Comparison of ENCODE assay signal across 8 cellular contexts in the genomic region with DNA sequence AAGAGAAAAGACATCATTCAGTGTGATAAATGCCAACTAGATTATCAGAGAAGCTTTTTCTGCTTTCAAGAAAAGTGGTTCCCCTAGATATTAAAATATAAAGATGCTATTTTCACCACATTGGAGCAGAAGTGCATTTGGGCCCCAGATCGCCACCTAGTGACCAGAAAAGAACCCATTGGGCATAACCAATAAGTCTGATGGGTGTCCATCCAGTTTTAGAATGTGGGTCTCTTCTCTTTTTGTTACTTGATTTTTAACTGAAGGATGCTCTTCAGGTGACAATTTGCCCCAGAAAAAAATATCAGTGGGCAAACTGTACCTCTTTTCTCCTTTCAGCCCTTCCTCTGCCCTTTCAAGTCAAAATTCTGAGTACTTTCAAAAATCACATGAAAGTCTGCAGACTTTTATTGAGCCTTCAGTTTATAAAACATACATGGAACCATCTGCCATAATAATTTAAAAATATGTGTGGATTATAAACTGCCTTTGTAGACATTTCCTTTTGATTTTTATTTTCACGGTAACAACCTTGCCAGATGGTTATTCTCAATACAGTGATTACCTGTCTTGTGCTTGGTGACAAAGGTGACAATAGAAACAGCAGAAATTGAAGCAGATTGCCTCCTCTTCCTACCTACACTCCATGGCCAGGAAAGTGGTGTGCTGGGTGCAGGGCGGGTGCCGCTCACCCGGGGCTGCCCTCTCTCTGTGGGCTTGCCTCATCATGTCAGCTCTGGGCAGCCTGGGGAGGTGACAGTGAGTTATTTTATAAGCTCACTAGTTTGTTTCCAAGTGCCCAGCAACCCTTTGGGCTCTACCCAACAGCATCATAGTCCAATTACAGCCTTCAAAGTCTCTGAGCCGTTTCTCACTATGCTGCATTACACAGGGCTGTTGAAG.
DNase-seq lines count a peak whose midpoint lies in the region; ATAC-seq and TF ChIP-seq lines count a peak whose summit lies in the region.

No MANE protein-coding gene starts in this region.

- peak; percentile 55 for TF ChIP-seq CTCF in MCF 10A (IDR thresholded peaks at IDR 0.05; ENCODE audit: unreplicated experiment)
- peak in 1 of 3 donors; percentile 33 for TF ChIP-seq CTCF in breast epithelium (IDR thresholded peaks at IDR 0.05)
- TF ChIP-seq CTCF in LNCAP (IDR thresholded peaks at IDR 0.05), result peak; percentile 71
- peak in 54 of 56 donors; percentile 27 to 68 (median 50) for TF ChIP-seq CTCF in dorsolateral prefrontal cortex (IDR thresholded peaks at IDR 0.05 in 54 of 56, conservative IDR thresholded peaks at IDR 0.05 in 2 of 56; ENCODE audit: low read depth in 1 of 56, partially characterized antibody in 56 of 56)
- peak; percentile 73 for TF ChIP-seq CTCF in retinal pigment epithelial cell (conservative IDR thresholded peaks at IDR 0.05; ENCODE audit: low read depth, low read length)

- H3K4me3 ChIP-seq in breast epithelium (no peak overlapping the region), dorsolateral prefrontal cortex (no peak overlapping the region), retinal pigment epithelial cell (ENCODE audit: low read length) (no peak overlapping the region)

- H3K4me1 ChIP-seq in breast epithelium, result no peaks in the 10 kb centered on the region

- no peak for ATAC-seq in GM21619 (IDR thresholded peaks at IDR 0.05; ENCODE audit: unreplicated experiment)

- intact Hi-C loops in MCF 10A (cut with micrococcal nuclease) (loop anchor here (1.0 to 2.0 kb wide), 2 partner anchors 90 to 99 kb away; no protein-coding TSS in a partner anchor), breast epithelium (cut with DNase I; ENCODE audit: low total_unique reads) (no loop called here), dorsolateral prefrontal cortex (cut with DNase I) (no loop called here)

- H3K36me3 Mint-ChIP-seq in MCF 10A (ENCODE audit: insufficient read depth, unreplicated experiment), result no peaks in the 10 kb centered on the region

- CTCF ChIA-PET in MCF 10A (lab: Yijun Ruan, JAX), result interaction anchor here (0.5 to 4.0 kb wide), 15 partner anchors 17 to 1083 kb away, joined by 3 to 59 read pairs (median 5); no protein-coding TSS in a partner anchor

- TF ChIP-seq POLR2A in breast epithelium (IDR thresholded peaks at IDR 0.05), result no peak

- no peaks in the 10 kb centered on the region for H3K27me3 ChIP-seq in breast epithelium
- H3K27me3 ChIP-seq in dorsolateral prefrontal cortex, result peaks cover 0 to 7% (median 0%) of the 10 kb centered on the region in 45 donors

- no peaks in the 10 kb centered on the region for H3K27me3 Mint-ChIP-seq in MCF 10A (ENCODE audit: insufficient read depth, unreplicated experiment)

- H3K27ac ChIP-seq in breast epithelium, result no peak overlapping the region
- no peak overlapping the region for H3K27ac ChIP-seq in dorsolateral prefrontal cortex

- POLR2A ChIA-PET in MCF 10A (lab: Yijun Ruan, JAX), result interaction anchor here (1.1 kb wide), 1 partner anchor 88 kb away, joined by 3 read pairs; no protein-coding TSS in a partner anchor

- BruUV-seq in MCF 10A (replicated peaks; lab: Mats Ljungman, UMichigan), result no TSS peak

- no peak overlapping the region for H3K27ac Mint-ChIP-seq in MCF 10A (ENCODE audit: low read depth, unreplicated experiment)

- H3K36me3 ChIP-seq in breast epithelium, result no peaks in the 10 kb centered on the region

- DNase-seq in MCF 10A (ENCODE audit: unreplicated experiment) (peak; percentile 70), breast epithelium (ENCODE audit: low spot score in 2 of 2) (no peak), dorsolateral prefrontal cortex (peak in 1 of 10 donors; percentile 36), retinal pigment epithelial cell (ENCODE audit: low read depth) (no peak), activated T-cell treated with anti-CD3 and anti-CD28 coated beads for 4 hours (no peak), GM19238 (ENCODE audit: insufficient read length, low spot score) (no peak)

- no peak overlapping the region for H3K4me3 Mint-ChIP-seq in MCF 10A (ENCODE audit: unreplicated experiment)

- H3K9me3 Mint-ChIP-seq in MCF 10A (ENCODE audit: unreplicated experiment), result peaks cover 9% of the 10 kb centered on the region

- peaks cover 23% of the 10 kb centered on the region for H3K4me1 Mint-ChIP-seq in MCF 10A (ENCODE audit: insufficient read depth, unreplicated experiment)

- H3K9me3 ChIP-seq in breast epithelium, result peaks cover 0 to 15% of the 10 kb centered on the region in 2 donors
